ENCODE assay signal across 8 cellular contexts in the genomic region with DNA sequence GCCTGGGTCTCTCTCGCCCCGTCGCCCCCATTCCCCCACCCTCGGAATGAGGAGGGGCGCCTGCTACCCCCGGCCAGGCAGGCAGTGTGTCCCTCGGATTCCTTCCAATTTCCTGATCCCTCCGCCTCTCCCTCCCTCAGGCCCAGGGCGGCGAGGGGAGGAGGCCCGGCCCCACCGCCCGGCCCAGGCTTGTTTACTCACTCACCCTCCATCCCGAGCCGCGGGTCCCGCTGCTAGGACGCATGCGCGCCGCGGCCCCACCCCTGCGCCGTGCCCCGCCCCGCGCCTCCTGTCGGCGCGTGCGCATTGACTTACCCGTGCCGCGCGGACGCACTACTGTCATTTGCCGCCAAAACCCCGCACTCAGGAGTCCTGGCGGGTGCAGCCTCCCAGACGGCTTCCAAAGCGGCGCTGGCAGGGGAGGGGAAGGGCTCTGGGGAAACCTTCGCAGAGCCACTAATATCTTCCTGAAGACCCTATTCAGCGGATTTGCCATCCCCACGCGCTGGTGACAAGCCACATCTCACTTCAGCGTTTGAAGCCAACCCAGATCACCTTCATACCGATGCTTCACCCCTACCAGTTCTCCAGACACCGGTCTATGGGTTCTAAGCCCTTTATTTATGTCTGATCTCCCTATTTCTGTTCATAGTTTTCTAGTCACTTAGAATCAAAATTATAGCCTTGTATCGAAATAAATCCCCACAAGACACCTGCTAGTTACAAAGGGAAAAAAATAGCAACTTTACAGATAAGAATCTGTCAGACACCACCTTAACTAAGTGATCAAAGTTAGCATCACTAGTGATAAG. TPM values are rescaled to one million over a fixed set of nuclear protein-coding genes. Genes with fewer than 3 reads are reported as not detected.
DNase-seq lines count a peak whose midpoint lies in the region; ATAC-seq and TF ChIP-seq lines count a peak whose summit lies in the region.

A gene (minus strand): TSS at position 235 of the 812 bp plus-strand sequence. CDS start 16,099 bp downstream, outside the sequence.

- DNase-seq in GM12865 (ENCODE audit: low read depth) (peak; percentile 96), NCI-H146 (lab: John Stamatoyannopoulos, UW) (peak; percentile 94), amniotic epithelial cell (ENCODE audit: low read depth) (peak; percentile 74), heart right ventricle (peak; percentile 89 to 94), posterior cingulate gyrus (peak; percentile 81 to 98 (median 88)), type B pancreatic cell (ENCODE audit: extremely low spot score, unreplicated experiment) (peak; percentile 97)

- H3K27me3 ChIP-seq in heart right ventricle, result peaks cover 0 to 6% (median 0%) of the 10 kb centered on the region in 7 donors

- peaks cover 13 to 56% (median 48%) of the 10 kb centered on the region in 9 donors for H3K4me1 ChIP-seq in heart right ventricle

- no peaks in the 10 kb centered on the region for H3K9me3 Mint-ChIP-seq in type B pancreatic cell

- H3K27ac Mint-ChIP-seq in type B pancreatic cell, result peak within 1 kb of the TSS; percentile 96

- peak within 1 kb of the TSS; percentile 74 to 97 (median 94) for H3K27ac ChIP-seq in heart right ventricle

- H3K36me3 Mint-ChIP-seq in type B pancreatic cell, result no peaks in the 10 kb centered on the region

- H3K4me1 Mint-ChIP-seq in type B pancreatic cell (ENCODE audit: unreplicated experiment), result peaks cover 13% of the 10 kb centered on the region

- peaks cover 7% of the 10 kb centered on the region for H3K27me3 Mint-ChIP-seq in type B pancreatic cell

- H3K4me3 Mint-ChIP-seq in type B pancreatic cell, result peak within 1 kb of the TSS; percentile 95

- WGBS in heart right ventricle, 2 donors, result 4% methylated on average over 47 to 50 of the region's 50 CpGs

- peaks cover 0 to 16% (median 0%) of the 10 kb centered on the region in 9 donors for H3K36me3 ChIP-seq in heart right ventricle

- TF ChIP-seq CTCF in GM12865 (IDR thresholded peaks at IDR 0.05; ENCODE audit: insufficient read depth, low read depth, low read length, missing control alignments) (no peak), heart right ventricle (IDR thresholded peaks at IDR 0.05) (no peak), type B pancreatic cell (conservative IDR thresholded peaks at IDR 0.05) (no peak)

- no peaks in the 10 kb centered on the region for H3K9me3 ChIP-seq in heart right ventricle

- peak; percentile 87 for ATAC-seq in HG02759 (IDR thresholded peaks at IDR 0.05; ENCODE audit: unreplicated experiment)
- ATAC-seq in heart right ventricle, result peak; percentile 94 to 98 (median 98)

- intact Hi-C loops in T-helper 1 cell treated with Interleukin-12 subunit alpha and Interleukin-12 subunit beta and Interleukin-4 antibody, amounts not matched to agents 30 ng/mL and 1 ng/mL, for 36 hours (cut with micrococcal nuclease), result loop anchor here (1.0 kb wide), 7 partner anchors 18 to 168 kb away; a partner anchor contains a TSS
- intact Hi-C loops in heart right ventricle (cut with DNase I), result loop anchor here in 2 of 10 donors (1.0 to 2.0 kb wide), 2 partner anchors 16 to 18 kb away; a partner anchor contains a TSS
- intact Hi-C loops in posterior cingulate gyrus (cut with DNase I), result no loop called here

- peak within 1 kb of the TSS; percentile 77 for H3K4me3 ChIP-seq in GM12865 (ENCODE audit: low read depth, low read length)
- H3K4me3 ChIP-seq in heart right ventricle, result peak within 1 kb of the TSS; percentile 56 to 90 (median 78)

RNA-seq across cellular contexts. Expression of the gene that starts here (rescaled TPM):
- 49.8 and 54.7 TPM in 2 replicates for total RNA-seq in T-helper 1 cell treated with Interleukin-12 subunit alpha and Interleukin-12 subunit beta and Interleukin-4 antibody, amounts not matched to agents 30 ng/mL and 1 ng/mL, for 36 hours
- total RNA-seq in heart right ventricle (10 to 100 TPM; 31.7 to 50.5 (median 46.3) TPM), type B pancreatic cell (ENCODE audit: low replicate concordance) (30.6 and 37.6 TPM in 2 replicates)
- polyA plus RNA-seq in heart right ventricle, result 10 to 100 TPM; 16.0 to 33.8 TPM

Comparison
In these comparisons a context has a peak if more than half of its experiments do, and no peak if none do; other contexts are left out.
1. Peak in every context shown above with its lines: DNase-seq, ATAC-seq, H3K4me3 ChIP-seq and H3K27ac ChIP-seq.